ENCODE assay signal across 14 cellular contexts in genomic region chr22:47190957-47191323, GRCh38.
"Had no signal": no experiment of that assay in that cellular context is flagged by ENCODE, and none has a peak within 500 bp of the region (broad histone marks: within the 10 kb centered on the region; RNA-seq: fewer than 3 reads in every experiment).

No MANE protein-coding gene starts in this region.

- ATAC-seq: activated CD8-positive, alpha-beta memory T cell treated with anti-CD3 and anti-CD28 coated beads, Interleukin-2, amount 10 ng/mL, durations not matched to agents 7 days and 5 days; gastrocnemius medialis; heart left ventricle; left colon; right cardiac atrium; stimulated activated naive CD8-positive, alpha-beta T cell treated with anti-CD3 and anti-CD28 coated beads, Interleukin-15, Interleukin-2, amounts not matched to agents 100 U/mL and 50 U/mL, for 24 hours had no signal

- DNase-seq: activated CD4-positive, alpha-beta T cell treated with anti-CD3 and anti-CD28 coated beads, Interleukin-2, amount 10 ng/mL, durations not matched to agents 24 days and 14 days; activated CD8-positive, alpha-beta memory T cell treated with anti-CD3 and anti-CD28 coated beads, Interleukin-2, amount 10 ng/mL, durations not matched to agents 7 days and 5 days; anterior cingulate cortex; brain microvascular endothelial cell; gastrocnemius medialis; left colon; naive B cell; right cardiac atrium; stimulated activated naive CD8-positive, alpha-beta T cell treated with anti-CD3 and anti-CD28 coated beads, Interleukin-15, Interleukin-2, amounts not matched to agents 100 U/mL and 50 U/mL, for 24 hours had no signal

- H3K27ac Mint-ChIP-seq: activated CD4-positive, alpha-beta T cell treated with anti-CD3 and anti-CD28 coated beads, Interleukin-2, amount 10 ng/mL, durations not matched to agents 24 days and 14 days; activated CD8-positive, alpha-beta memory T cell treated with anti-CD3 and anti-CD28 coated beads, Interleukin-2, amount 10 ng/mL, durations not matched to agents 7 days and 5 days; activated naive CD8-positive, alpha-beta T cell; endodermal cell; progenitor cell of endocrine pancreas; T-helper 1 cell treated with Interleukin-12 subunit alpha and Interleukin-12 subunit beta and Interleukin-4 antibody, amounts not matched to agents 30 μg/mL and 1 μg/mL, for 36 hours had no signal

- H3K36me3 Mint-ChIP-seq: activated CD8-positive, alpha-beta memory T cell treated with anti-CD3 and anti-CD28 coated beads, Interleukin-2, amount 10 ng/mL, durations not matched to agents 7 days and 5 days; activated naive CD8-positive, alpha-beta T cell had no signal

- H3K9me3 Mint-ChIP-seq: activated CD4-positive, alpha-beta T cell treated with anti-CD3 and anti-CD28 coated beads, Interleukin-2, amount 10 ng/mL, durations not matched to agents 24 days and 14 days; T-helper 1 cell treated with Interleukin-12 subunit alpha and Interleukin-12 subunit beta and Interleukin-4 antibody, amounts not matched to agents 30 μg/mL and 1 μg/mL, for 36 hours had no signal

- H3K27me3 Mint-ChIP-seq: activated CD4-positive, alpha-beta T cell treated with anti-CD3 and anti-CD28 coated beads, Interleukin-2, amount 10 ng/mL, durations not matched to agents 24 days and 14 days; activated naive CD8-positive, alpha-beta T cell; naive B cell; progenitor cell of endocrine pancreas had no signal

- H3K4me3 Mint-ChIP-seq: activated CD4-positive, alpha-beta T cell treated with anti-CD3 and anti-CD28 coated beads, Interleukin-2, amount 10 ng/mL, durations not matched to agents 24 days and 14 days; activated CD8-positive, alpha-beta memory T cell treated with anti-CD3 and anti-CD28 coated beads, Interleukin-2, amount 10 ng/mL, durations not matched to agents 7 days and 5 days; activated naive CD8-positive, alpha-beta T cell; endodermal cell; naive B cell; T-helper 1 cell treated with Interleukin-12 subunit alpha and Interleukin-12 subunit beta and Interleukin-4 antibody, amounts not matched to agents 30 μg/mL and 1 μg/mL, for 36 hours had no signal

- H3K4me1 Mint-ChIP-seq: activated CD4-positive, alpha-beta T cell treated with anti-CD3 and anti-CD28 coated beads, Interleukin-2, amount 10 ng/mL, durations not matched to agents 24 days and 14 days; activated CD8-positive, alpha-beta memory T cell treated with anti-CD3 and anti-CD28 coated beads, Interleukin-2, amount 10 ng/mL, durations not matched to agents 7 days and 5 days; endodermal cell had no signal
